In the genomic region with DNA sequence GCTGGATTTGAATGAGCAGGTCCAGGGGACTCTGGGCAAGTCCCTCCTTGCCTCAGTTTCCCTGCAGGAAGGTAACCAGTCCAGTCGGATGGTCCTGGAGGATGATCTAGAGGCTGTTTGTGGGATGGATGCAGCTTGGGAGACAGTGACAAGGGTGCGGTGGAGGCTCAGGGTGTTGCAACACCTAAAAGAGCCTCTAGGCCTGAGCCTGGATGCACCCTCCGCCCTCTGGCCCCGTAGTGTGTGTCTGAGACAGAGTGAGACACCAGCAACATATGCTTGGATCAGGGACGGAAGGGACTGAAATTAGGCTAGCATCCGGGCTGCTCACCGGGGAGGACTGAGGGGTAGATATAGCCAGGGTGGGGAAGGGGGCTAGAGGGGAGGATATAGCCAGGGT, we compare ENCODE assay signal across 8 cellular contexts. TPM values are rescaled to one million over a fixed set of nuclear protein-coding genes. Genes with fewer than 3 reads are reported as not detected.
DNase-seq lines count a peak whose midpoint lies in the region; ATAC-seq and TF ChIP-seq lines count a peak whose summit lies in the region.

No MANE protein-coding gene starts in this region.

- peak; percentile 71 for DNase-seq in 8988T
- peak; percentile 25 for DNase-seq in HPDE6-E6E7 (ENCODE audit: extremely low spot score)
- no peak for DNase-seq in activated T-cell treated with anti-CD3 and anti-CD28 coated beads, Interleukin-2, amount 50 U/mL, for 4 hours
- DNase-seq in right atrium auricular region (ENCODE audit: low spot score), result peak; percentile 82
- peak; percentile 12 to 30 for DNase-seq in stimulated activated CD4-positive, alpha-beta T cell treated with anti-CD3 and anti-CD28 coated beads, Interleukin-4, amount 100 ng/mL, for 48 hours (ENCODE audit: low read depth in 2 of 2)
- no peak for DNase-seq in NCI-H2029 (lab: John Stamatoyannopoulos, UW)
- no peak for DNase-seq in midbrain (lab: John Stamatoyannopoulos, UW)

- H3K27me3 Mint-ChIP-seq in activated T-cell treated with anti-CD3 and anti-CD28 coated beads, Interleukin-2, amount 50 U/mL, for 4 hours (ENCODE audit: low read depth), result no peaks in the 10 kb centered on the region

- peak overlapping the region; percentile 87 to 99 for H3K27ac ChIP-seq in right atrium auricular region

- no peaks in the 10 kb centered on the region for H3K9me3 ChIP-seq in right atrium auricular region

- H3K4me3 ChIP-seq in right atrium auricular region, result peak overlapping the region; percentile 92 to 93

- peaks cover 0 to 38% of the 10 kb centered on the region in 2 donors for H3K4me1 ChIP-seq in right atrium auricular region

- peaks cover 1% of the 10 kb centered on the region for H3K36me3 Mint-ChIP-seq in activated T-cell treated with anti-CD3 and anti-CD28 coated beads, Interleukin-2, amount 50 U/mL, for 4 hours (ENCODE audit: insufficient read depth)

- peak overlapping the region; percentile 66 for H3K4me3 Mint-ChIP-seq in activated T-cell treated with anti-CD3 and anti-CD28 coated beads, Interleukin-2, amount 50 U/mL, for 4 hours

- H3K27me3 ChIP-seq in right atrium auricular region, result no peaks in the 10 kb centered on the region

- peaks cover 23% of the 10 kb centered on the region for H3K36me3 ChIP-seq in right atrium auricular region

- no peak for TF ChIP-seq CTCF in right atrium auricular region (IDR thresholded peaks at IDR 0.05)

- no peaks in the 10 kb centered on the region for H3K9me3 Mint-ChIP-seq in activated T-cell treated with anti-CD3 and anti-CD28 coated beads, Interleukin-2, amount 50 U/mL, for 4 hours

- ATAC-seq in activated T-cell treated with anti-CD3 and anti-CD28 coated beads, Interleukin-2, amount 50 U/mL, for 4 hours, result no peak
- ATAC-seq in HG03039 (IDR thresholded peaks at IDR 0.05; ENCODE audit: unreplicated experiment), result no peak

- H3K4me1 Mint-ChIP-seq in activated T-cell treated with anti-CD3 and anti-CD28 coated beads, Interleukin-2, amount 50 U/mL, for 4 hours (ENCODE audit: low read depth), result peaks cover 18% of the 10 kb centered on the region

RNA-seq across cellular contexts. Expression of gene CRAT, which starts 1.1 kb away (rescaled TPM):
- total RNA-seq in activated T-cell treated with anti-CD3 and anti-CD28 coated beads, Interleukin-2, amount 50 U/mL, for 4 hours, result 1 to 10 TPM; 3.4 to 5.2 (median 5.2) TPM
- total RNA-seq in right atrium auricular region, result 10 to 100 TPM; 73.0 to 75.0 TPM

RNA-seq across cellular contexts. Expression of gene PTPA, which starts 1.7 kb away (rescaled TPM):
- total RNA-seq in activated T-cell treated with anti-CD3 and anti-CD28 coated beads, Interleukin-2, amount 50 U/mL, for 4 hours, result 10 to 100 TPM; 80.7 to 90.2 (median 89.9) TPM
- 10 to 100 TPM; 81.3 to 89.9 TPM for total RNA-seq in right atrium auricular region

RNA-seq across cellular contexts. Expression of gene DOLPP1, which starts 28.6 kb away (rescaled TPM):
- total RNA-seq in activated T-cell treated with anti-CD3 and anti-CD28 coated beads, Interleukin-2, amount 50 U/mL, for 4 hours, result 10 to 100 TPM; 27.5 to 30.5 (median 30.3) TPM
- 1 to 10 TPM; 4.8 to 5.4 TPM for total RNA-seq in right atrium auricular region

Comparison
In these comparisons a context has a peak if more than half of its experiments do, and no peak if none do; other contexts are left out.
1. DNase-seq: peak in 8988T (single experiment), HPDE6-E6E7 (single experiment), right atrium auricular region (single experiment) and stimulated activated CD4-positive, alpha-beta T cell treated with anti-CD3 and anti-CD28 coated beads, Interleukin-4, amount 100 ng/mL, for 48 hours (2 of 2); none in activated T-cell treated with anti-CD3 and anti-CD28 coated beads, Interleukin-2, amount 50 U/mL, for 4 hours (single experiment), NCI-H2029 (single experiment) and midbrain (single experiment).
2. RNA of gene CRAT, which starts 1.1 kb away (total RNA-seq): 73.0 to 75.0 TPM in right atrium auricular region; 3.4 to 5.2 TPM in activated T-cell treated with anti-CD3 and anti-CD28 coated beads, Interleukin-2, amount 50 U/mL, for 4 hours; every median in the first group is over 10 times any median in the second.
3. RNA of gene DOLPP1, which starts 28.6 kb away (total RNA-seq): 27.5 to 30.5 TPM in activated T-cell treated with anti-CD3 and anti-CD28 coated beads, Interleukin-2, amount 50 U/mL, for 4 hours; 4.8 to 5.4 TPM in right atrium auricular region; every median in the first group is over 4 times any median in the second.